9 cellular contexts compared by ENCODE assay signal in genomic region chr3:160403028-160403545, GRCh38. TPM values are rescaled to one million over a fixed set of nuclear protein-coding genes. Genes with fewer than 3 reads are reported as not detected.
A peak's percentile ranks its signal among the peaks of the same experiment; 100 is the strongest.
DNase-seq lines count a peak whose midpoint lies in the region; ATAC-seq and TF ChIP-seq lines count a peak whose summit lies in the region.
"Had no signal": no experiment of that assay in that cellular context is flagged by ENCODE, and none has a peak within 500 bp of the region (broad histone marks: within the 10 kb centered on the region; RNA-seq: fewer than 3 reads in every experiment).

No MANE protein-coding gene starts in this region.

- no peaks in the 10 kb centered on the region for H3K27me3 Mint-ChIP-seq in activated CD4-positive, alpha-beta T cell treated with anti-CD3 and anti-CD28 coated beads, Interleukin-2, amount 10 ng/mL, durations not matched to agents 7 days and 5 days

- no peaks in the 10 kb centered on the region for H3K9me3 Mint-ChIP-seq in activated CD4-positive, alpha-beta T cell treated with anti-CD3 and anti-CD28 coated beads, Interleukin-2, amount 10 ng/mL, durations not matched to agents 7 days and 5 days

- no peaks in the 10 kb centered on the region for H3K9me2 ChIP-seq in PC-9 (ENCODE audit: insufficient read depth)

- H3F3A ChIP-seq in PC-9 (ENCODE audit: insufficient read depth, low read depth) = peaks cover 12% of the 10 kb centered on the region

- peaks cover 95% of the 10 kb centered on the region for H3K79me2 ChIP-seq in PC-9 (ENCODE audit: low read depth)

- no TSS peak for BruUV-seq in PC-9 (replicated peaks; lab: Mats Ljungman, UMichigan)

- H3K27ac ChIP-seq in PC-9 (peak overlapping the region; percentile 67), esophagus squamous epithelium (peak overlapping the region; percentile 40 to 98 (median 91)), stomach smooth muscle (ENCODE audit: low read length) (peak overlapping the region; percentile 12)

- H3K4me2 ChIP-seq in PC-9 = peak overlapping the region; percentile 86

- no peak for DNase-seq in activated CD4-positive, alpha-beta T cell treated with anti-CD3 and anti-CD28 coated beads, Interleukin-2, amount 10 ng/mL, durations not matched to agents 7 days and 5 days
- no peak for DNase-seq in activated CD4-positive, alpha-beta T cell treated with anti-CD3 and anti-CD28 coated beads, Interleukin-2, amount 50 U/mL, for 1 hour
- DNase-seq in PC-9 (no peak), esophagus squamous epithelium (lab: John Stamatoyannopoulos, UW) (no peak), EL (no peak), GM20000 (ENCODE audit: low spot score) (no peak)
- DNase-seq: stimulated activated CD4-positive, alpha-beta T cell treated with anti-CD3 and anti-CD28 coated beads, Interleukin-12 subunit alpha, Interleukin-12 subunit beta, amount 100 ng/mL, for 4 hours had no signal

- 33 to 40% methylated on average over 2 of the region's 2 CpGs for WGBS in esophagus squamous epithelium, 2 donors

- H3K4me3 ChIP-seq in PC-9 (peak overlapping the region; percentile 90), esophagus squamous epithelium (peak overlapping the region; percentile 66 to 90 (median 76)), stomach smooth muscle (ENCODE audit: low read length in 2 of 2) (peak overlapping the region in 1 of 2 donors; percentile 36)

- peak overlapping the region; percentile 93; the same call in 1 of the 2 replicates for H2AFZ ChIP-seq in PC-9

- H3K9me3 ChIP-seq in PC-9 (ENCODE audit: insufficient read depth, low read depth) (no peaks in the 10 kb centered on the region), esophagus squamous epithelium (no peaks in the 10 kb centered on the region), stomach smooth muscle (ENCODE audit: control insufficient read depth in 2 of 2, low read length in 2 of 2) (no peaks in the 10 kb centered on the region)

- peaks cover 56% of the 10 kb centered on the region for H3K36me3 Mint-ChIP-seq in activated CD4-positive, alpha-beta T cell treated with anti-CD3 and anti-CD28 coated beads, Interleukin-2, amount 10 ng/mL, durations not matched to agents 7 days and 5 days (ENCODE audit: low read depth)

- peak overlapping the region; percentile 92 for H3K27ac Mint-ChIP-seq in activated CD4-positive, alpha-beta T cell treated with anti-CD3 and anti-CD28 coated beads, Interleukin-2, amount 10 ng/mL, durations not matched to agents 7 days and 5 days

- H3K36me3 ChIP-seq in PC-9 (ENCODE audit: low read depth) (peaks cover 19% of the 10 kb centered on the region), esophagus squamous epithelium (peaks cover 0 to 23% (median 0%) of the 10 kb centered on the region in 3 donors), stomach smooth muscle (ENCODE audit: control insufficient read depth in 2 of 2, insufficient read depth in 2 of 2, low read length in 2 of 2) (no peaks in the 10 kb centered on the region)

- TF ChIP-seq POLR2A in esophagus squamous epithelium (IDR thresholded peaks at IDR 0.05) = no peak

- peak overlapping the region in 1 of 2 donors; percentile 0 for H3K9ac ChIP-seq in stomach smooth muscle (ENCODE audit: low read length in 2 of 2)

- H3K27me3 ChIP-seq in PC-9 (ENCODE audit: insufficient read depth, low read depth) (no peaks in the 10 kb centered on the region), esophagus squamous epithelium (peaks cover 0 to 4% (median 0%) of the 10 kb centered on the region in 4 donors), stomach smooth muscle (ENCODE audit: control insufficient read depth in 1 of 2, insufficient read depth in 2 of 2, low read length in 2 of 2) (peaks cover 2 to 17% of the 10 kb centered on the region in 2 donors)

- CTCF ChIA-PET in activated CD4-positive, alpha-beta T cell treated with anti-CD3 and anti-CD28 coated beads, Interleukin-2, amount 10 ng/mL, durations not matched to agents 7 days and 5 days (lab: Charles Lee) = interaction anchor here (0.7 kb wide), 1 partner anchor 10 kb away, joined by 3 read pairs; no protein-coding TSS in a partner anchor
- CTCF ChIA-PET in PC-9 (lab: Charles Lee) = interaction anchor here (0.6 to 0.7 kb wide), 2 partner anchors 40 to 1641 kb away, joined by 3 to 5 read pairs; no protein-coding TSS in a partner anchor

- H3K4me3 Mint-ChIP-seq in activated CD4-positive, alpha-beta T cell treated with anti-CD3 and anti-CD28 coated beads, Interleukin-2, amount 10 ng/mL, durations not matched to agents 7 days and 5 days = peak overlapping the region; percentile 89

- TF ChIP-seq CTCF in PC-9 (conservative IDR thresholded peaks at IDR 0.05) = no peak
- TF ChIP-seq CTCF in esophagus squamous epithelium (IDR thresholded peaks at IDR 0.05) = no peak
- no peak for TF ChIP-seq CTCF in GM20000 (IDR thresholded peaks at IDR 0.05; ENCODE audit: extremely low read depth, missing control alignments)

- H4K20me1 ChIP-seq in PC-9 (ENCODE audit: insufficient read depth) = peaks cover 11% of the 10 kb centered on the region

- ATAC-seq in GM21381 (IDR thresholded peaks at IDR 0.05; ENCODE audit: unreplicated experiment) = no peak

- H3K4me1 ChIP-seq in PC-9 (replicated peaks; ENCODE audit: insufficient read depth) (peaks cover 31% of the 10 kb centered on the region), esophagus squamous epithelium (peaks cover 0 to 61% (median 8%) of the 10 kb centered on the region in 3 donors), stomach smooth muscle (ENCODE audit: control insufficient read depth, insufficient read depth, low read length) (peaks cover 12% of the 10 kb centered on the region)

- POLR2A ChIA-PET in activated CD4-positive, alpha-beta T cell treated with anti-CD3 and anti-CD28 coated beads, Interleukin-2, amount 10 ng/mL, durations not matched to agents 7 days and 5 days (lab: Charles Lee) = interaction anchor here (0.8 kb wide), 1 partner anchor 46 kb away, joined by 4 read pairs; the partner anchor contains the start of gene TRIM59
- POLR2A ChIA-PET in PC-9 (lab: Charles Lee; ENCODE audit: unreplicated experiment) = no interaction called here

- H3K4me1 Mint-ChIP-seq in activated CD4-positive, alpha-beta T cell treated with anti-CD3 and anti-CD28 coated beads, Interleukin-2, amount 10 ng/mL, durations not matched to agents 7 days and 5 days = peaks cover 50% of the 10 kb centered on the region

- intact Hi-C loops in PC-9 (cut with micrococcal nuclease; ENCODE audit: unreplicated experiment) = loop anchor here (2.0 to 10.0 kb wide), 2 partner anchors 46 to 768 kb away; partner anchors contain the start of gene TRIM59
- intact Hi-C loops in esophagus squamous epithelium (cut with DNase I) = no loop called here

RNA-seq across cellular contexts. Expression of gene SMC4, which starts 3.6 kb away (rescaled TPM):
- 100 to 1,000 TPM; 282 to 309 TPM for total RNA-seq in activated CD4-positive, alpha-beta T cell treated with anti-CD3 and anti-CD28 coated beads, Interleukin-2, amount 10 ng/mL, durations not matched to agents 7 days and 5 days
- total RNA-seq in PC-9 (2021) (138 and 181 TPM in 2 replicates), esophagus squamous epithelium (10 to 100 TPM; 50.4 to 94.8 (median 81.6) TPM)

RNA-seq across cellular contexts. Expression of gene IFT80, which starts 4.1 kb away (rescaled TPM):
- total RNA-seq in activated CD4-positive, alpha-beta T cell treated with anti-CD3 and anti-CD28 coated beads, Interleukin-2, amount 10 ng/mL, durations not matched to agents 7 days and 5 days = 10 to 100 TPM; 30.9 to 35.0 TPM
- total RNA-seq in PC-9 (2021) (47.9 and 59.4 TPM in 2 replicates), esophagus squamous epithelium (10 to 100 TPM; 10.8 to 20.4 (median 14.9) TPM)

RNA-seq across cellular contexts. Expression of gene TRIM59, which starts 46.5 kb away (rescaled TPM):
- total RNA-seq in activated CD4-positive, alpha-beta T cell treated with anti-CD3 and anti-CD28 coated beads, Interleukin-2, amount 10 ng/mL, durations not matched to agents 7 days and 5 days = 10 to 100 TPM; 58.2 to 79.8 TPM
- 14.4 and 23.3 TPM in 2 replicates for total RNA-seq in PC-9 (2021)
- total RNA-seq in esophagus squamous epithelium = 10 to 100 TPM in 1 of 4 donors, 1 to 10 TPM in 3; 4.9 to 14.7 (median 8.9) TPM

Comparison
In these comparisons a context has a peak if more than half of its experiments do, and no peak if none do; other contexts are left out.
1. H3K27ac ChIP-seq: peak in every context shown above with its lines; median percentile 91 in esophagus squamous epithelium; 67 in PC-9; 12 in stomach smooth muscle.